Comparison of ENCODE assay signal across 1 cellular context in genomic region chr10:48602401-48603135, GRCh38.
TF ChIP-seq lines count a peak whose summit lies in the region.

No MANE protein-coding gene starts in this region.

TF ChIP-seq in endothelial cell of umbilical vein, 7 proteins besides CTCF, POLR2A, EP300 and RAD21 (continued from another document):
- TF ChIP-seq MYC (IDR thresholded peaks at IDR 0.05; ENCODE audit: low read depth, low read length): no peak
- TF ChIP-seq GATA2 (IDR thresholded peaks at IDR 0.05; ENCODE audit: insufficient read depth, insufficient read length, low read depth, low read length): no peak
- no peak for TF ChIP-seq MAX (IDR thresholded peaks at IDR 0.05; ENCODE audit: insufficient read depth, insufficient read length)
TF ChIP-seq in endothelial cell of umbilical vein: peak in this region for 0.
